23 cellular contexts compared by ENCODE assay signal in genomic region chr10:44971419-44971818, GRCh38.
"Had no signal": no experiment of that assay in that cellular context is flagged by ENCODE, and none has a peak within 500 bp of the region (broad histone marks: within the 10 kb centered on the region; RNA-seq: fewer than 3 reads in every experiment).

No MANE protein-coding gene starts in this region.

- H3K27me3 Mint-ChIP-seq: activated CD4-positive, alpha-beta memory T cell treated with anti-CD3 and anti-CD28 coated beads, Interleukin-2, amount 10 ng/mL, durations not matched to agents 7 days and 5 days; activated CD8-positive, alpha-beta memory T cell treated with anti-CD3 and anti-CD28 coated beads, Interleukin-2, amount 10 ng/mL, durations not matched to agents 7 days and 5 days; activated naive CD4-positive, alpha-beta T cell treated with anti-CD3 and anti-CD28 coated beads, Interleukin-2, amount 10 ng/mL, durations not matched to agents 7 days and 5 days; memory B cell; stimulated activated naive CD8-positive, alpha-beta T cell treated with anti-CD3 and anti-CD28 coated beads, Interleukin-15, Interleukin-2, amounts not matched to agents 100 ng/mL and 50 ng/mL, for 24 hours; T-helper 17 cell had no signal

- H3K4me3 Mint-ChIP-seq: activated CD4-positive, alpha-beta memory T cell treated with anti-CD3 and anti-CD28 coated beads, Interleukin-2, amount 10 ng/mL, durations not matched to agents 7 days and 5 days; activated CD8-positive, alpha-beta memory T cell treated with anti-CD3 and anti-CD28 coated beads, Interleukin-2, amount 10 ng/mL, durations not matched to agents 7 days and 5 days; activated naive CD4-positive, alpha-beta T cell treated with anti-CD3 and anti-CD28 coated beads, Interleukin-2, amount 10 ng/mL, durations not matched to agents 7 days and 5 days; memory B cell; nephron; stimulated activated naive CD8-positive, alpha-beta T cell treated with anti-CD3 and anti-CD28 coated beads, Interleukin-15, Interleukin-2, amounts not matched to agents 100 ng/mL and 50 ng/mL, for 24 hours; T-helper 17 cell had no signal

- FAIRE-seq: endothelial cell of umbilical vein had no signal

- H3K9me3 Mint-ChIP-seq: activated CD4-positive, alpha-beta memory T cell treated with anti-CD3 and anti-CD28 coated beads, Interleukin-2, amount 10 ng/mL, durations not matched to agents 7 days and 5 days; activated naive CD4-positive, alpha-beta T cell treated with anti-CD3 and anti-CD28 coated beads, Interleukin-2, amount 10 ng/mL, durations not matched to agents 7 days and 5 days; memory B cell; nephron; stimulated activated naive CD8-positive, alpha-beta T cell treated with anti-CD3 and anti-CD28 coated beads, Interleukin-15, Interleukin-2, amounts not matched to agents 100 ng/mL and 50 ng/mL, for 24 hours had no signal

- H3K9me3 ChIP-seq: gastrocnemius medialis, left lung, tibial nerve had no signal

- H3K36me3 Mint-ChIP-seq: activated naive CD4-positive, alpha-beta T cell treated with anti-CD3 and anti-CD28 coated beads, Interleukin-2, amount 10 ng/mL, durations not matched to agents 7 days and 5 days; memory B cell had no signal

- H3K27me3 ChIP-seq: gastrocnemius medialis, left lung, tibial nerve had no signal

- H3K4me1 ChIP-seq: parathyroid adenoma had no signal

- H3K27ac ChIP-seq: left lung, parathyroid adenoma had no signal

- H3K4me3 ChIP-seq: gastrocnemius medialis, left lung, tibial nerve had no signal

- H3K36me3 ChIP-seq: gastrocnemius medialis had no signal

- ATAC-seq: activated CD8-positive, alpha-beta memory T cell treated with anti-CD3 and anti-CD28 coated beads, Interleukin-2, amount 10 ng/mL, durations not matched to agents 7 days and 5 days; esophagus mucosa; gastrocnemius medialis; left lung; T-helper 17 cell had no signal

- DNase-seq: activated CD4-positive, alpha-beta memory T cell treated with anti-CD3 and anti-CD28 coated beads, Interleukin-2, amount 10 ng/mL, durations not matched to agents 7 days and 5 days; activated CD4-positive, alpha-beta T cell treated with anti-CD3 and anti-CD28 coated beads for 48 hours; activated CD4-positive, CD25-positive, alpha-beta regulatory T cell; activated CD8-positive, alpha-beta memory T cell treated with anti-CD3 and anti-CD28 coated beads, Interleukin-2, amount 10 ng/mL, durations not matched to agents 7 days and 5 days; activated effector memory CD4-positive, alpha-beta T cell treated with anti-CD3 and anti-CD28 coated beads, Interleukin-2, amount 50 U/mL, for 16 hours; activated naive CD4-positive, alpha-beta T cell treated with anti-CD3 and anti-CD28 coated beads, Interleukin-2, amount 10 ng/mL, durations not matched to agents 7 days and 5 days; activated T-cell treated with anti-CD3 and anti-CD28 coated beads for 4 hours; amygdala; dermis blood vessel endothelial cell; effector CD8-positive, alpha-beta T cell; gastrocnemius medialis; hippocampal formation; kidney glomerular epithelial cell; left lung; stimulated activated CD4-positive, alpha-beta T cell treated with anti-CD3 and anti-CD28 coated beads, Interleukin-4, amount 100 ng/mL, for 4 hours; T-helper 17 cell had no signal

- H3K27ac Mint-ChIP-seq: activated CD4-positive, alpha-beta memory T cell treated with anti-CD3 and anti-CD28 coated beads, Interleukin-2, amount 10 ng/mL, durations not matched to agents 7 days and 5 days; activated CD8-positive, alpha-beta memory T cell treated with anti-CD3 and anti-CD28 coated beads, Interleukin-2, amount 10 ng/mL, durations not matched to agents 7 days and 5 days; activated naive CD4-positive, alpha-beta T cell treated with anti-CD3 and anti-CD28 coated beads, Interleukin-2, amount 10 ng/mL, durations not matched to agents 7 days and 5 days; memory B cell; nephron; stimulated activated naive CD8-positive, alpha-beta T cell treated with anti-CD3 and anti-CD28 coated beads, Interleukin-15, Interleukin-2, amounts not matched to agents 100 ng/mL and 50 ng/mL, for 24 hours; T-helper 17 cell had no signal
